ENCODE assay signal across 23 cellular contexts in genomic region chr4:56182356-56182755, GRCh38.
"Had no signal": no experiment of that assay in that cellular context is flagged by ENCODE, and none has a peak within 500 bp of the region (broad histone marks: within the 10 kb centered on the region; RNA-seq: fewer than 3 reads in every experiment).

No MANE protein-coding gene starts in this region.

- H3K4me3 ChIP-seq: colonic mucosa, lung, psoas muscle, stomach, upper lobe of left lung had no signal

- H3K36me3 Mint-ChIP-seq: T-cell had no signal

- H3K27me3 ChIP-seq: colonic mucosa, stomach, upper lobe of left lung had no signal

- H3K4me3 Mint-ChIP-seq: activated CD4-positive, alpha-beta T cell treated with anti-CD3 and anti-CD28 coated beads, Interleukin-2, amount 10 ng/mL, durations not matched to agents 7 days and 5 days; activated CD8-positive, alpha-beta T cell treated with anti-CD3 and anti-CD28 coated beads, Interleukin-2, amount 10 ng/mL, durations not matched to agents 7 days and 5 days; activated T-cell treated with anti-CD3 and anti-CD28 coated beads, Interleukin-2, amount 50 U/mL, for 4 hours; central memory CD8-positive, alpha-beta T cell; neural crest cell; T-cell had no signal

- H3K9me3 ChIP-seq: colonic mucosa, psoas muscle, upper lobe of left lung had no signal

- H3K27ac Mint-ChIP-seq: activated CD4-positive, alpha-beta T cell treated with anti-CD3 and anti-CD28 coated beads, Interleukin-2, amount 10 ng/mL, durations not matched to agents 7 days and 5 days; activated CD8-positive, alpha-beta T cell treated with anti-CD3 and anti-CD28 coated beads, Interleukin-2, amount 10 ng/mL, durations not matched to agents 7 days and 5 days; T-cell had no signal

- H3K27ac ChIP-seq: colonic mucosa, psoas muscle, stomach, upper lobe of left lung had no signal

- H3K9me3 Mint-ChIP-seq: activated CD4-positive, alpha-beta T cell treated with anti-CD3 and anti-CD28 coated beads, Interleukin-2, amount 10 ng/mL, durations not matched to agents 7 days and 5 days; activated T-cell treated with anti-CD3 and anti-CD28 coated beads, Interleukin-2, amount 50 U/mL, for 4 hours; central memory CD8-positive, alpha-beta T cell; neural crest cell; T-cell had no signal

- H3K4me1 ChIP-seq: colonic mucosa, psoas muscle, upper lobe of left lung had no signal

- H3K36me3 ChIP-seq: colonic mucosa, stomach, upper lobe of left lung had no signal

- ATAC-seq: activated CD8-positive, alpha-beta T cell treated with anti-CD3 and anti-CD28 coated beads, Interleukin-2, amount 10 ng/mL, durations not matched to agents 7 days and 5 days; activated T-cell treated with anti-CD3 and anti-CD28 coated beads, Interleukin-2, amount 50 U/mL, for 4 hours; left lobe of liver; psoas muscle; right cardiac atrium; T-cell had no signal

- H3K4me1 Mint-ChIP-seq: activated CD4-positive, alpha-beta T cell treated with anti-CD3 and anti-CD28 coated beads, Interleukin-2, amount 10 ng/mL, durations not matched to agents 7 days and 5 days; central memory CD8-positive, alpha-beta T cell had no signal

- FAIRE-seq: endometrium, frontal cortex, keratinocyte had no signal

- DNase-seq: activated CD4-positive, alpha-beta T cell treated with anti-CD3 and anti-CD28 coated beads, Interleukin-2, amount 10 ng/mL, durations not matched to agents 7 days and 5 days; activated CD8-positive, alpha-beta T cell treated with anti-CD3 and anti-CD28 coated beads, Interleukin-2, amount 10 ng/mL, durations not matched to agents 7 days and 5 days; activated effector memory CD4-positive, alpha-beta T cell treated with anti-CD3 and anti-CD28 coated beads, Interleukin-2, amount 50 U/mL, for 16 hours; activated naive CD4-positive, alpha-beta T cell treated with anti-CD3 and anti-CD28 coated beads, Interleukin-2, amount 50 U/mL, for 16 hours; activated T-cell treated with anti-CD3 and anti-CD28 coated beads, Interleukin-2, amount 50 U/mL, for 4 hours; aorta; colonic mucosa; hypothalamus; midbrain; psoas muscle; right cardiac atrium; stimulated activated CD4-positive, alpha-beta T cell treated with anti-CD3 and anti-CD28 coated beads, Interleukin-15, amount 100 ng/mL, for 24 hours; stimulated activated CD4-positive, alpha-beta T cell treated with anti-CD3 and anti-CD28 coated beads, Interleukin-2, amount 100 ng/mL, for 48 hours; stomach; T-cell; upper lobe of left lung had no signal
